28 cellular contexts compared by ENCODE assay signal in genomic region chr1:243580072-243580471, GRCh38.
DNase-seq lines count a peak whose midpoint lies in the region; ATAC-seq and TF ChIP-seq lines count a peak whose summit lies in the region.
"Had no signal": no experiment of that assay in that cellular context is flagged by ENCODE, and none has a peak within 500 bp of the region (broad histone marks: within the 10 kb centered on the region; RNA-seq: fewer than 3 reads in every experiment).

No MANE protein-coding gene starts in this region.

- H3K4me1 Mint-ChIP-seq in osteocyte (ENCODE audit: unreplicated experiment), result no peaks in the 10 kb centered on the region
- H3K4me1 Mint-ChIP-seq: activated B cell treated with CpG ODN at 0.5 μM for 24 hours; activated naive CD8-positive, alpha-beta T cell treated with anti-CD3 and anti-CD28 coated beads, Interleukin-2, amount 10 ng/mL, durations not matched to agents 7 days and 5 days; endodermal cell had no signal

- peaks cover 57% of the 10 kb centered on the region for H3K36me3 Mint-ChIP-seq in osteocyte (ENCODE audit: unreplicated experiment)

- H3K27me3 ChIP-seq in upper lobe of right lung, result no peaks in the 10 kb centered on the region
- H3K27me3 ChIP-seq: heart right ventricle, tibial artery had no signal

- intact Hi-C loops in Right ventricle myocardium superior (cut with DNase I) (no loop called here), Right ventricle myocardium inferior (cut with DNase I) (no loop called here), upper lobe of right lung (cut with DNase I) (no loop called here)

- H3K27ac Mint-ChIP-seq in osteocyte (ENCODE audit: unreplicated experiment), result no peak overlapping the region
- H3K27ac Mint-ChIP-seq: activated B cell treated with CpG ODN at 0.5 μM for 24 hours; activated naive CD8-positive, alpha-beta T cell treated with anti-CD3 and anti-CD28 coated beads, Interleukin-2, amount 10 ng/mL, durations not matched to agents 7 days and 5 days; B cell; brain; endodermal cell; HFFc6; naive B cell; stimulated activated naive CD8-positive, alpha-beta T cell treated with anti-CD3 and anti-CD28 coated beads, Interleukin-15, Interleukin-2, amounts not matched to agents 100 ng/mL and 50 ng/mL, for 24 hours had no signal

- H3K27me3 Mint-ChIP-seq in osteocyte (ENCODE audit: unreplicated experiment), result no peaks in the 10 kb centered on the region
- H3K27me3 Mint-ChIP-seq: activated B cell treated with CpG ODN at 0.5 μM for 24 hours; activated naive CD8-positive, alpha-beta T cell treated with anti-CD3 and anti-CD28 coated beads, Interleukin-2, amount 10 ng/mL, durations not matched to agents 7 days and 5 days; B cell; brain; naive B cell; stimulated activated naive CD8-positive, alpha-beta T cell treated with anti-CD3 and anti-CD28 coated beads, Interleukin-15, Interleukin-2, amounts not matched to agents 100 ng/mL and 50 ng/mL, for 24 hours had no signal

- ATAC-seq in Right ventricle myocardium superior (ENCODE audit: poor library complexity) (peak; percentile 27), Right ventricle myocardium inferior (no peak), upper lobe of right lung (peak; percentile 48)

- peaks cover 53% of the 10 kb centered on the region for H3K9me3 Mint-ChIP-seq in osteocyte (ENCODE audit: unreplicated experiment)

- H3K9me3 ChIP-seq in upper lobe of right lung, result peaks cover 10% of the 10 kb centered on the region

- TF ChIP-seq CTCF in fibroblast of villous mesenchyme (IDR thresholded peaks at IDR 0.05; ENCODE audit: insufficient read depth, low read depth, low read length) (no peak), upper lobe of right lung (IDR thresholded peaks at IDR 0.05) (no peak), osteocyte (IDR thresholded peaks at IDR 0.05) (no peak)

- no peak overlapping the region for H3K27ac ChIP-seq in upper lobe of right lung
- H3K27ac ChIP-seq: coronary artery, heart right ventricle, tibial artery had no signal

- H3K36me3 ChIP-seq in upper lobe of right lung, result no peaks in the 10 kb centered on the region

- no peak for DNase-seq in Right ventricle myocardium superior
- no peak for DNase-seq in Right ventricle myocardium inferior (ENCODE audit: missing footprints)
- DNase-seq in amniotic epithelial cell (ENCODE audit: low read depth), result peak; percentile 76
- peak; percentile 28 for DNase-seq in fibroblast of villous mesenchyme (ENCODE audit: low read depth)
- no peak for DNase-seq in upper lobe of right lung
- no peak for DNase-seq in stimulated activated CD4-positive, alpha-beta T cell treated with anti-CD3 and anti-CD28 coated beads, Interleukin-4, amount 100 ng/mL, for 1 hour
- no peak for DNase-seq in osteocyte (ENCODE audit: extremely low spot score, unreplicated experiment)
- no peak for DNase-seq in HPDE6-E6E7 (ENCODE audit: extremely low spot score)
- DNase-seq: activated B cell treated with CpG ODN at 0.5 μM for 24 hours; activated CD4-positive, alpha-beta T cell treated with anti-CD3 and anti-CD28 coated beads, Interleukin-2, amount 50 U/mL, for 48 hours; activated CD8-positive, alpha-beta memory T cell treated with anti-CD3 and anti-CD28 coated beads, Interleukin-2, amount 50 U/mL, for 48 hours; activated naive CD8-positive, alpha-beta T cell treated with anti-CD3 and anti-CD28 coated beads, Interleukin-2, amount 10 ng/mL, durations not matched to agents 7 days and 5 days; COR-L47; DMS79 treated with DMSO at 0.1 percent for 48 hours; endodermal cell; heart right ventricle; HFFc6; naive B cell; NCI-H1092 treated with DMSO at 0.1 percent for 48 hours; NCI-H2107; NCI-H524; occipital lobe; stimulated activated CD4-positive, alpha-beta T cell treated with anti-CD3 and anti-CD28 coated beads, Interleukin-12 subunit alpha, Interleukin-12 subunit beta, amount 100 ng/mL, for 4 hours; tibial artery had no signal

- no peaks in the 10 kb centered on the region for H3K4me1 ChIP-seq in upper lobe of right lung
- H3K4me1 ChIP-seq: heart right ventricle, tibial artery had no signal

- no peak overlapping the region for H3K4me3 Mint-ChIP-seq in osteocyte (ENCODE audit: unreplicated experiment)
- H3K4me3 Mint-ChIP-seq: activated B cell treated with CpG ODN at 0.5 μM for 24 hours; activated naive CD8-positive, alpha-beta T cell treated with anti-CD3 and anti-CD28 coated beads, Interleukin-2, amount 10 ng/mL, durations not matched to agents 7 days and 5 days; B cell; brain; endodermal cell; HFFc6; naive B cell; stimulated activated naive CD8-positive, alpha-beta T cell treated with anti-CD3 and anti-CD28 coated beads, Interleukin-15, Interleukin-2, amounts not matched to agents 100 ng/mL and 50 ng/mL, for 24 hours had no signal

- H3K4me3 ChIP-seq in fibroblast of villous mesenchyme (ENCODE audit: low read depth, low read length) (no peak overlapping the region), upper lobe of right lung (no peak overlapping the region)
- H3K4me3 ChIP-seq: coronary artery, heart right ventricle, tibial artery had no signal

Comparison
In these comparisons a context has a peak if more than half of its experiments do, and no peak if none do; other contexts are left out.
1. DNase-seq: peak in amniotic epithelial cell (single experiment) and fibroblast of villous mesenchyme (single experiment); none in Right ventricle myocardium superior (single experiment), Right ventricle myocardium inferior (single experiment), upper lobe of right lung (single experiment), stimulated activated CD4-positive, alpha-beta T cell treated with anti-CD3 and anti-CD28 coated beads, Interleukin-4, amount 100 ng/mL, for 1 hour (single experiment), osteocyte (single experiment) and HPDE6-E6E7 (single experiment).